8 cellular contexts compared by ENCODE assay signal in genomic region chr7:100119701-100120517, GRCh38. TPM values are rescaled to one million over a fixed set of nuclear protein-coding genes. Genes with fewer than 3 reads are reported as not detected.
DNase-seq lines count a peak whose midpoint lies in the region; TF ChIP-seq lines count a peak whose summit lies in the region.

No MANE protein-coding gene starts in this region.

- no peaks in the 10 kb centered on the region for H3K9me3 Mint-ChIP-seq in HFFc6
- H3K9me3 Mint-ChIP-seq in activated CD4-positive, alpha-beta T cell treated with anti-CD3 and anti-CD28 coated beads, Interleukin-2, amount 10 ng/mL, durations not matched to agents 24 days and 14 days, result no peaks in the 10 kb centered on the region

- peak; percentile 23 for DNase-seq in NCI-H2029 (lab: John Stamatoyannopoulos, UW)
- DNase-seq in NCI-H2029 treated with DMSO at 0.1 percent for 48 hours (lab: John Stamatoyannopoulos, UW), result no peak
- DNase-seq in HFFc6, result peak; percentile 50
- peak; percentile 31 for DNase-seq in NCI-H2107 (lab: John Stamatoyannopoulos, UW)
- DNase-seq in activated CD4-positive, alpha-beta T cell treated with anti-CD3 and anti-CD28 coated beads, Interleukin-2, amount 10 ng/mL, durations not matched to agents 24 days and 14 days, result peak; percentile 91
- peak; percentile 58 for DNase-seq in effector CD8-positive, alpha-beta T cell (lab: John Stamatoyannopoulos, UW)
- peak; percentile 48 to 64 for DNase-seq in lung microvascular endothelial cell (ENCODE audit: low read depth in 2 of 2)
- DNase-seq in stimulated activated CD4-positive, alpha-beta T cell treated with anti-CD3 and anti-CD28 coated beads, TNF-alpha, amount 100 ng/mL, for 48 hours (ENCODE audit: low read depth in 3 of 3), result peak in 2 of 3 donors; percentile 56 to 60

- H3K4me1 Mint-ChIP-seq in HFFc6 (ENCODE audit: low read depth), result peaks cover 8% of the 10 kb centered on the region
- H3K4me1 Mint-ChIP-seq in activated CD4-positive, alpha-beta T cell treated with anti-CD3 and anti-CD28 coated beads, Interleukin-2, amount 10 ng/mL, durations not matched to agents 24 days and 14 days, result peaks cover 22% of the 10 kb centered on the region

- no peak for TF ChIP-seq CTCF in HFFc6 (IDR thresholded peaks at IDR 0.05)

- no peaks in the 10 kb centered on the region; the same call in 1 of the 2 replicates for H3K27me3 Mint-ChIP-seq in HFFc6 (ENCODE audit: insufficient read depth)
- no peaks in the 10 kb centered on the region for H3K27me3 Mint-ChIP-seq in activated CD4-positive, alpha-beta T cell treated with anti-CD3 and anti-CD28 coated beads, Interleukin-2, amount 10 ng/mL, durations not matched to agents 24 days and 14 days

- peaks cover 21% of the 10 kb centered on the region for H3K36me3 Mint-ChIP-seq in HFFc6 (ENCODE audit: low read depth)
- H3K36me3 Mint-ChIP-seq in activated CD4-positive, alpha-beta T cell treated with anti-CD3 and anti-CD28 coated beads, Interleukin-2, amount 10 ng/mL, durations not matched to agents 24 days and 14 days (ENCODE audit: low read depth), result peaks cover 22% of the 10 kb centered on the region

- intact Hi-C loops in activated CD4-positive, alpha-beta T cell treated with anti-CD3 and anti-CD28 coated beads, Interleukin-2, amount 10 ng/mL, durations not matched to agents 24 days and 14 days (cut with micrococcal nuclease), result loop anchor here (1.0 to 10.0 kb wide), 6 partner anchors 7 to 465 kb away; partner anchors contain the start of genes AP4M1, FBXO24, LRCH4 and MCM7

- H3K4me3 Mint-ChIP-seq in HFFc6, result peak overlapping the region; percentile 97
- H3K4me3 Mint-ChIP-seq in activated CD4-positive, alpha-beta T cell treated with anti-CD3 and anti-CD28 coated beads, Interleukin-2, amount 10 ng/mL, durations not matched to agents 24 days and 14 days, result peak overlapping the region; percentile 84

- H3K27ac Mint-ChIP-seq in HFFc6, result peak overlapping the region; percentile 98
- H3K27ac Mint-ChIP-seq in activated CD4-positive, alpha-beta T cell treated with anti-CD3 and anti-CD28 coated beads, Interleukin-2, amount 10 ng/mL, durations not matched to agents 24 days and 14 days, result peak overlapping the region; percentile 96

RNA-seq across cellular contexts. Expression of gene CNPY4, which starts 0.5 kb away (rescaled TPM):
- total RNA-seq in HFFc6 (2021; fragmentation: NEBNext Ultra II Directional; extraction: Animal tissue kit (Norgen Biotek cat#: 25700)), result 10 to 100 TPM; 24.4 to 32.4 (median 26.3) TPM
- 16.2 and 17.0 TPM in 2 replicates for total RNA-seq in activated CD4-positive, alpha-beta T cell treated with anti-CD3 and anti-CD28 coated beads, Interleukin-2, amount 10 ng/mL, durations not matched to agents 24 days and 14 days
- total RNA-seq in lung microvascular endothelial cell, result 23.1 and 26.2 TPM in 2 replicates

RNA-seq across cellular contexts. Expression of gene TAF6, which starts 0.8 kb away (rescaled TPM):
- 10 to 100 TPM; 66.4 to 78.6 (median 77.4) TPM for total RNA-seq in HFFc6 (2021; fragmentation: NEBNext Ultra II Directional; extraction: Animal tissue kit (Norgen Biotek cat#: 25700))
- total RNA-seq in activated CD4-positive, alpha-beta T cell treated with anti-CD3 and anti-CD28 coated beads, Interleukin-2, amount 10 ng/mL, durations not matched to agents 24 days and 14 days, result 68.4 and 71.5 TPM in 2 replicates
- total RNA-seq in lung microvascular endothelial cell, result 17.0 and 20.8 TPM in 2 replicates

RNA-seq across cellular contexts. Expression of gene MBLAC1, which starts 6.9 kb away (rescaled TPM):
- total RNA-seq in HFFc6 (2021; fragmentation: NEBNext Ultra II Directional; extraction: Animal tissue kit (Norgen Biotek cat#: 25700)), result 1 to 10 TPM; 2.3 to 3.0 (median 2.5) TPM
- total RNA-seq in activated CD4-positive, alpha-beta T cell treated with anti-CD3 and anti-CD28 coated beads, Interleukin-2, amount 10 ng/mL, durations not matched to agents 24 days and 14 days, result 3.0 and 3.5 TPM in 2 replicates
- total RNA-seq in lung microvascular endothelial cell, result 2.0 and 2.4 TPM in 2 replicates

RNA-seq across cellular contexts. Expression of gene AP4M1, which starts 18.5 kb away (rescaled TPM):
- 10 to 100 TPM; 20.2 to 24.5 (median 21.9) TPM for total RNA-seq in HFFc6 (2021; fragmentation: NEBNext Ultra II Directional; extraction: Animal tissue kit (Norgen Biotek cat#: 25700))
- 13.5 and 16.4 TPM in 2 replicates for total RNA-seq in activated CD4-positive, alpha-beta T cell treated with anti-CD3 and anti-CD28 coated beads, Interleukin-2, amount 10 ng/mL, durations not matched to agents 24 days and 14 days
- total RNA-seq in lung microvascular endothelial cell, result 12.5 and 13.1 TPM in 2 replicates

RNA-seq across cellular contexts. Expression of gene MCM7, which starts 18.7 kb away (rescaled TPM):
- total RNA-seq in HFFc6 (2021; fragmentation: NEBNext Ultra II Directional; extraction: Animal tissue kit (Norgen Biotek cat#: 25700)), result 100 to 1,000 TPM in 5 of 6 experiments, 10 to 100 TPM in 1; 70.9 to 139 (median 124) TPM
- total RNA-seq in activated CD4-positive, alpha-beta T cell treated with anti-CD3 and anti-CD28 coated beads, Interleukin-2, amount 10 ng/mL, durations not matched to agents 24 days and 14 days, result 464 and 469 TPM in 2 replicates
- total RNA-seq in lung microvascular endothelial cell, result 25.8 and 61.0 TPM in 2 replicates
